Comparison of ENCODE assay signal across 8 cellular contexts in the genomic region with DNA sequence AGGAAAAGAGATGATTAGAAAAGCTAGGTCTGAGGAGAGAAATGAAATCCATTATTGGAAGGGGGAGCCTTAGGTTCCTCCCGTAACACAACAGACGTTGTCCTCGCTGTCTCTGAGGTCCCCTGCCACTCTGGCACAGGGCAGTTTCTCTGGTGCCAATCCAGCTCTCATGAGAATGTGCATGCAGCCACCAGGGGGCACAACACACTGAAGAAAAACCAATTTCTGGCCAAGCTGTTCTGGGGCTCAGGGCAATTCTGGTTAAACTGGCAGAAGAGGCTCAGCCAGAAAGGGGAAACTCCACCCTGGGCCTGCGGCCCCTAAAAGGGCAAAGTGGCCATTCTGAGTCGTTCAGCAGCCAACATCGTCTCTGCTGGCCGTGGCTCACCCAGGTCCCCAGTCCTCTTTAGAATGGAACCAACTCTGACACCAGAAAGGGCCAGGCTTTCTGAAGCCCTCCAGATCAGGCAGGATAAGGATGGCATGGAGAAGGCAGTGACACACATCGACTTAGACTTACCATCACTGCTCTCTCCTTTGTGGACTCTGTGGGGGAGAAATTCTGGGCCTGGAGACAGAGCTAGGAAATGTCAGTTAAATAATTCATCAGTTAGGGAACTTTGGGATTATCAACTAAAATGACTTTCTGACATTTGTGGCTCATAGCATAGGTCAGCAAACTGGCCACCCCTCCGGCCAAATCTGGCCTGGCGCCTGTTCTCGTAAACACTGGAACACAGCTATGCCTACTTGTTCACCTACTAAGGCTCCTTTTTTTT. TPM values are rescaled to one million over a fixed set of nuclear protein-coding genes. Genes with fewer than 3 reads are reported as not detected.
DNase-seq lines count a peak whose midpoint lies in the region; ATAC-seq and TF ChIP-seq lines count a peak whose summit lies in the region.

No MANE protein-coding gene starts in this region.

- H3K27ac Mint-ChIP-seq in T-helper 1 cell treated with Interleukin-12 subunit alpha and Interleukin-12 subunit beta and Interleukin-4 antibody, amounts not matched to agents 30 μg/mL and 1 μg/mL, for 36 hours: peak overlapping the region; percentile 8

- H3K9me3 ChIP-seq in vagina: no peaks in the 10 kb centered on the region

- peak; percentile 78 for ATAC-seq in HG02610 (IDR thresholded peaks at IDR 0.05; ENCODE audit: unreplicated experiment)
- ATAC-seq in left cardiac atrium: peak; percentile 85 to 93

- peak; percentile 55 for DNase-seq in NCI-H1105 treated with DMSO at 0.1 percent for 48 hours (lab: John Stamatoyannopoulos, UW)
- peak; percentile 68 for DNase-seq in amniotic epithelial cell (ENCODE audit: low read depth)
- DNase-seq in left cardiac atrium: peak; percentile 83
- peak; percentile 76 for DNase-seq in putamen (ENCODE audit: low spot score)
- no peak for DNase-seq in vagina (ENCODE audit: extremely low spot score in 2 of 2)

- no peak overlapping the region for H3K4me3 Mint-ChIP-seq in T-helper 1 cell treated with Interleukin-12 subunit alpha and Interleukin-12 subunit beta and Interleukin-4 antibody, amounts not matched to agents 30 μg/mL and 1 μg/mL, for 36 hours

- peak overlapping the region; percentile 62 for H3K27ac ChIP-seq in vagina

- H3K36me3 Mint-ChIP-seq in T-helper 1 cell treated with Interleukin-12 subunit alpha and Interleukin-12 subunit beta and Interleukin-4 antibody, amounts not matched to agents 30 μg/mL and 1 μg/mL, for 36 hours (ENCODE audit: low read depth): peaks cover 21% of the 10 kb centered on the region

- TF ChIP-seq CTCF in GM12875 (IDR thresholded peaks at IDR 0.05; ENCODE audit: borderline replicate concordance, insufficient read depth, low read depth, low read length): peak; percentile 75
- TF ChIP-seq CTCF in vagina (IDR thresholded peaks at IDR 0.05): peak; percentile 53 to 88 (median 79)

- H3K4me3 ChIP-seq in GM12875 (ENCODE audit: low read depth, low read length): no peak overlapping the region
- no peak overlapping the region for H3K4me3 ChIP-seq in vagina

- intact Hi-C loops in left cardiac atrium (cut with DNase I): loop anchor here (2.0 to 5.0 kb wide), 3 partner anchors 60 to 96 kb away; partner anchors contain the start of gene GOLPH3 (in 1 of the 2)
- intact Hi-C loops in vagina (cut with DNase I): loop anchor here (10.0 kb wide), 1 partner anchor 362 kb away; no protein-coding TSS in a partner anchor

- no peaks in the 10 kb centered on the region for H3K27me3 ChIP-seq in vagina

- H3K4me1 ChIP-seq in vagina: peaks cover 39% of the 10 kb centered on the region

- peaks cover 10% of the 10 kb centered on the region for H3K4me1 Mint-ChIP-seq in T-helper 1 cell treated with Interleukin-12 subunit alpha and Interleukin-12 subunit beta and Interleukin-4 antibody, amounts not matched to agents 30 μg/mL and 1 μg/mL, for 36 hours (ENCODE audit: low read depth)

- TF ChIP-seq POLR2A in vagina (IDR thresholded peaks at IDR 0.05): no peak

- no peaks in the 10 kb centered on the region for H3K27me3 Mint-ChIP-seq in T-helper 1 cell treated with Interleukin-12 subunit alpha and Interleukin-12 subunit beta and Interleukin-4 antibody, amounts not matched to agents 30 μg/mL and 1 μg/mL, for 36 hours (ENCODE audit: low read depth)

- H3K9me3 Mint-ChIP-seq in T-helper 1 cell treated with Interleukin-12 subunit alpha and Interleukin-12 subunit beta and Interleukin-4 antibody, amounts not matched to agents 30 μg/mL and 1 μg/mL, for 36 hours: no peaks in the 10 kb centered on the region

- H3K36me3 ChIP-seq in vagina: peaks cover 0 to 15% of the 10 kb centered on the region in 2 donors

RNA-seq across cellular contexts. Expression of gene GOLPH3, which starts 58.5 kb away (rescaled TPM):
- 10 to 100 TPM; 48.0 to 72.2 TPM for total RNA-seq in left cardiac atrium
- total RNA-seq in vagina: 78.8 TPM

Comparison
In these comparisons a context has a peak if more than half of its experiments do, and no peak if none do; other contexts are left out.
1. DNase-seq: peak in NCI-H1105 treated with DMSO at 0.1 percent for 48 hours (single experiment), amniotic epithelial cell (single experiment), left cardiac atrium (single experiment) and putamen (single experiment); none in vagina (0 of 2).